Comparison of ENCODE assay signal across 11 cellular contexts in the genomic region with DNA sequence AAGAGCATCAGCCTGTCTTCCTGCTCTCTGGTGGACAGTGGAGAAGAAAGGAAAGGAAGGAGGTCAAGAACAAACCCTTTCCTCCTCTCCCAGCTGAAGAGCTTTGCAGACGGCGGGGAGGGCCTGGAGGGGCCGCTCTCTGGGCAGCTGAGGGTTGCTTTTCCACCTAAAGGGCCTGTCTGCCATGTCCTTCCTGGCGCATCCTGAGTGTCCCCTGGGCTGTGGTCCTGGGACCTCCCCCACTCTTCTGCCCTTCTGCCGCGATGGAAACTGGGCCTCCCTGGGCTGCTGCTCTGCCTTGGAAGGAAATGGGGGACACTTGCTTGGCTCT.
DNase-seq lines count a peak whose midpoint lies in the region; ATAC-seq, FAIRE-seq and TF ChIP-seq lines count a peak whose summit lies in the region.
"Had no signal": no experiment of that assay in that cellular context is flagged by ENCODE, and none has a peak within 500 bp of the region (broad histone marks: within the 10 kb centered on the region; RNA-seq: fewer than 3 reads in every experiment).

No MANE protein-coding gene starts in this region.

- POLR2A ChIA-PET in HepG2 (lab: Yijun Ruan, JAX), result no interaction called here

- H3K27me3 ChIP-seq in liver (ENCODE audit: control insufficient read depth in 4 of 4, insufficient read depth in 4 of 4, low read length in 3 of 4), result no peaks in the 10 kb centered on the region
- no peaks in the 10 kb centered on the region; a peak in 1 of 5 replicates for H3K27me3 ChIP-seq in HepG2 (ENCODE audit: control insufficient read depth in 1 of 2, insufficient read depth in 2 of 2, low read length in 2 of 2)
- no peaks in the 10 kb centered on the region for H3K27me3 ChIP-seq in iPS DF 6.9 (ENCODE audit: control insufficient read depth, insufficient read depth, low read length)
- no peaks in the 10 kb centered on the region for H3K27me3 ChIP-seq in parathyroid adenoma (ENCODE audit: control insufficient read depth, insufficient read depth, low read length)

- CTCF ChIA-PET in HepG2 (lab: Yijun Ruan, JAX; ENCODE audit: low intra/inter-chr PET ratio, low total read pairs), result no interaction called here

- intact Hi-C loops in HepG2 (cut with micrococcal nuclease; ENCODE audit: unreplicated experiment), result no loop called here

- H3K79me2 ChIP-seq in HepG2 (ENCODE audit: insufficient read depth, low read length) (no peaks in the 10 kb centered on the region), parathyroid adenoma (no peaks in the 10 kb centered on the region)

- no peak for DNase-seq in HepG2 (ENCODE audit: low spot score)
- no peak for DNase-seq in iPS DF 6.9 (ENCODE audit: low read depth, low spot score)
- DNase-seq in effector CD4-positive, alpha-beta T cell, result no peak
- no peak for DNase-seq in activated T-cell treated with anti-CD3 and anti-CD28 coated beads for 4 hours
- DNase-seq: NCI-H1436 treated with DMSO at 0.1 percent for 48 hours, WERI-Rb-1 had no signal

- BruUV-seq in HepG2 (replicated peaks; lab: Mats Ljungman, UMichigan), result no TSS peak

- TF ChIP-seq CTCF in liver (IDR thresholded peaks at IDR 0.05; ENCODE audit: low read depth, low read length, missing input control) (no peak), HepG2 (CRISPR knock-in tag; IDR thresholded peaks at IDR 0.05) (no peak), parathyroid adenoma (IDR thresholded peaks at IDR 0.05) (no peak)

- H3K36me3 ChIP-seq in liver (ENCODE audit: control insufficient read depth in 4 of 4, insufficient read depth in 3 of 4, low read depth in 1 of 4, low read length in 3 of 4) (no peaks in the 10 kb centered on the region), HepG2 (replicated peaks in 1 of 2; ENCODE audit: control insufficient read depth in 1 of 2, insufficient read depth in 2 of 2, low read length in 2 of 2) (no peaks in the 10 kb centered on the region), iPS DF 6.9 (ENCODE audit: control insufficient read depth, insufficient read depth, low read length) (no peaks in the 10 kb centered on the region), parathyroid adenoma (ENCODE audit: control insufficient read depth, insufficient read depth, low read length) (no peaks in the 10 kb centered on the region)
- H3K36me3 ChIP-seq: WERI-Rb-1 had no signal

- H3K4me2 ChIP-seq in HepG2 (ENCODE audit: low read depth, low read length) (no peak overlapping the region), parathyroid adenoma (ENCODE audit: low read length) (peak overlapping the region; percentile 81)

- H3K4me1 ChIP-seq in liver (ENCODE audit: control insufficient read depth in 4 of 4, insufficient read depth in 4 of 4, low read length in 3 of 4) (peaks cover 0 to 38% (median 20%) of the 10 kb centered on the region in 4 donors), HepG2 (ENCODE audit: insufficient read depth, low read length) (peaks cover 85% of the 10 kb centered on the region), iPS DF 6.9 (ENCODE audit: control insufficient read depth, insufficient read depth, low read length) (peaks cover 9% of the 10 kb centered on the region), parathyroid adenoma (peaks cover 72% of the 10 kb centered on the region)

- peak overlapping the region; percentile 93 to 96 for H3K27ac ChIP-seq in liver (ENCODE audit: low read depth in 1 of 2, low read length in 2 of 2)
- no peak overlapping the region for H3K27ac ChIP-seq in HepG2 (ENCODE audit: extremely low read length, insufficient read depth, low read length)
- H3K27ac ChIP-seq in iPS DF 6.9 (ENCODE audit: low read length), result no peak overlapping the region
- H3K27ac ChIP-seq in parathyroid adenoma, result peak overlapping the region; percentile 99
- H3K27ac ChIP-seq: WERI-Rb-1 had no signal

- in situ Hi-C loops in HepG2 (cut with HindIII; ENCODE audit: extremely low pct_ligation_motif_present, low pct_unique_long_range_greater_than_20kb), result no loop called here

- no peak for FAIRE-seq in HepG2 (lab: Jason Lieb, UNC)
- FAIRE-seq: G401.6 had no signal

- H3K4me3 ChIP-seq in liver (ENCODE audit: low read depth in 1 of 3, low read length in 3 of 3) (peak overlapping the region in 2 of 3 donors; percentile 10 to 29), HepG2 (replicated peaks in 1 of 3; ENCODE audit: insufficient read depth in 1 of 3, low read depth in 2 of 3, low read length in 3 of 3) (no peak overlapping the region; a peak in 1 of 6 replicates), iPS DF 6.9 (ENCODE audit: low read length) (peak overlapping the region; percentile 8; the same call in 1 of the 2 replicates), parathyroid adenoma (ENCODE audit: low read depth, low read length) (peak overlapping the region; percentile 48)

- TF ChIP-seq POLR2A in HepG2 (IDR thresholded peaks at IDR 0.05; ENCODE audit: insufficient read depth in 1 of 2, low read depth in 2 of 2, low read length in 2 of 2), result no peak

- H4K20me1 ChIP-seq in HepG2 (ENCODE audit: insufficient read depth, low read length), result no peaks in the 10 kb centered on the region

- ATAC-seq in HepG2 (no peak), GM21723 (IDR thresholded peaks at IDR 0.05; ENCODE audit: unreplicated experiment) (no peak), HG02884 (IDR thresholded peaks at IDR 0.05; ENCODE audit: unreplicated experiment) (no peak)

- H2AFZ ChIP-seq in HepG2 (ENCODE audit: low read length) (no peak overlapping the region), parathyroid adenoma (peak overlapping the region; percentile 73)

- H3K9ac ChIP-seq in liver (ENCODE audit: low read depth in 1 of 2, low read length in 2 of 2) (peak overlapping the region in 1 of 2 donors; percentile 75), HepG2 (ENCODE audit: insufficient read depth, low read depth, low read length) (no peak overlapping the region), parathyroid adenoma (no peak overlapping the region)

- whole genome bisulfite sequencing in liver, result 46% methylated on average over 6 of the region's 6 CpGs
- 65% methylated on average over 4 of the region's 6 CpGs for WGBS in HepG2 (ENCODE audit: low lambda C conversion rate)
- WGBS in iPS DF 6.9 (ENCODE audit: insufficient coverage, insufficient read length), result no CpG with 5 or more reads among the region's 6 CpGs

- TF ChIP-seq RAD21 in liver (IDR thresholded peaks at IDR 0.05), result no peak
- TF ChIP-seq RAD21 in HepG2 (CRISPR knock-in tag; IDR thresholded peaks at IDR 0.05), result no peak

- H3K9me3 ChIP-seq in liver (ENCODE audit: control insufficient read depth in 4 of 4, low read length in 3 of 4) (no peaks in the 10 kb centered on the region), HepG2 (ENCODE audit: low read length) (no peaks in the 10 kb centered on the region), iPS DF 6.9 (ENCODE audit: control insufficient read depth, insufficient read depth, low read length) (no peaks in the 10 kb centered on the region), parathyroid adenoma (ENCODE audit: control insufficient read depth, low read length) (no peaks in the 10 kb centered on the region)

- TF ChIP-seq EP300 in HepG2 (IDR thresholded peaks at IDR 0.05; ENCODE audit: low read depth in 2 of 2, low read length in 2 of 2) (no peak), HepG2 (CRISPR knock-in tag; IDR thresholded peaks at IDR 0.05; ENCODE audit: borderline replicate concordance) (no peak)

TF ChIP-seq in liver, 16 proteins besides CTCF, POLR2A, EP300 and RAD21 (continues in another document):
- TF ChIP-seq JUND (IDR thresholded peaks at IDR 0.05), result no peak
- no peak for TF ChIP-seq MAX (IDR thresholded peaks at IDR 0.05)

TF ChIP-seq in HepG2, 621 proteins besides CTCF, POLR2A, EP300 and RAD21 (continues in another document):
- TF ChIP-seq NONO (IDR thresholded peaks at IDR 0.05) (no peak), NONO (CRISPR knock-in tag; conservative IDR thresholded peaks at IDR 0.05) (no peak), SNRNP70 (IDR thresholded peaks at IDR 0.05; ENCODE audit: low read depth, low read length) (no peak), ZNF207 (IDR thresholded peaks at IDR 0.05; ENCODE audit: borderline replicate concordance) (no peak), HNRNPH1 (optimal IDR thresholded peaks at IDR 0.05; ENCODE audit: low read depth, low read length) (no peak), MZF1 (CRISPR knock-in tag; IDR thresholded peaks at IDR 0.05; ENCODE audit: borderline replicate concordance) (no peak), TERF1 (CRISPR knock-in tag; IDR thresholded peaks at IDR 0.05) (no peak), KAT7 (CRISPR knock-in tag; IDR thresholded peaks at IDR 0.05; ENCODE audit: borderline replicate concordance) (no peak), ZNF333 (CRISPR knock-in tag; IDR thresholded peaks at IDR 0.05; ENCODE audit: borderline replicate concordance) (no peak), TRAFD1 (CRISPR knock-in tag; IDR thresholded peaks at IDR 0.05; ENCODE audit: borderline replicate concordance) (no peak), EED (CRISPR knock-in tag; IDR thresholded peaks at IDR 0.05) (no peak), HNRNPUL1 (IDR thresholded peaks at IDR 0.05; ENCODE audit: low read depth, low read length) (no peak), ZNF180 (CRISPR knock-in tag; IDR thresholded peaks at IDR 0.05; ENCODE audit: borderline replicate concordance, low read depth) (no peak)

Comparison
In these comparisons a context has a peak if more than half of its experiments do, and no peak if none do; other contexts are left out.
1. H3K27ac ChIP-seq: peak in liver (2 of 2) and parathyroid adenoma (single experiment); none in HepG2 (single experiment) and iPS DF 6.9 (single experiment).
2. H3K4me3 ChIP-seq: peak in liver (2 of 3), iPS DF 6.9 (single experiment) and parathyroid adenoma (single experiment); none in HepG2 (0 of 3).